Comparison of ENCODE assay signal across 19 cellular contexts in the genomic region with DNA sequence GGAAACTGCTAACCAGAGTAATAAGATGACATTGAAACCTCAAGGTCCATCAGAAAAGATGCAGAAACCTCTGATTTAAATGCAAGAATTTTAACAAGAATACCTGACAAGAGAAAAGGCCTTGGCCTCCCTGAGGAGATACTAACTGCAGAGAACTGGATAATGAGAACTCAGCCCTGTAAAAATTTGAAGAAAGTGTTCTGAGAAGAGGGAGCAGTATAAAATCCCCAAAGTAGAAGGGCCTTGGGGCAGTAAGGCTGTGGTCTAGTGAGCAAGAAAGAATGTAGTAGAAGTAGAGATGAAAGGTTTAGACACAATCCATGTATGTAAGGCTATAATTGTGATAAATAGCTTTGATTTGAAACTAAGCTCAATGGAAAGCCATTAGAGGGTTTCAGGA.
A peak's percentile ranks its signal among the peaks of the same experiment; 100 is the strongest.
DNase-seq lines count a peak whose midpoint lies in the region; ATAC-seq and TF ChIP-seq lines count a peak whose summit lies in the region.
"Had no signal": no experiment of that assay in that cellular context is flagged by ENCODE, and none has a peak within 500 bp of the region (broad histone marks: within the 10 kb centered on the region; RNA-seq: fewer than 3 reads in every experiment).

No MANE protein-coding gene starts in this region.

- no peak overlapping the region for H2AFZ ChIP-seq in H9 (ENCODE audit: low read length)

- H3K4me1 ChIP-seq in H9 (ENCODE audit: insufficient read depth, low read length) (no peaks in the 10 kb centered on the region), SJSA1 (replicated peaks) (peaks cover 14% of the 10 kb centered on the region)
- H3K4me1 ChIP-seq: BLaER1 treated with 17β-estradiol and CSF1 and Interleukin-3, amounts not matched to agents 10 nM and 100 nM; Caco-2; Peyer's patch had no signal

- no peak overlapping the region for H3K23ac ChIP-seq in H9 (ENCODE audit: insufficient read length, low read depth, low read length)

- ATAC-seq in HG03135 (IDR thresholded peaks at IDR 0.05; ENCODE audit: unreplicated experiment), result no peak
- no peak for ATAC-seq in activated T-cell treated with anti-CD3 and anti-CD28 coated beads, Interleukin-2, amount 50 U/mL, for 4 hours
- ATAC-seq: GM12878 had no signal

- no peak overlapping the region for H3K4ac ChIP-seq in H9 (ENCODE audit: low read depth, low read length)

- peak overlapping the region in 2 of 3 experiments; percentile 1 to 45; a peak in 2 of 7 replicates for H3K27ac Mint-ChIP-seq in H9
- H3K27ac Mint-ChIP-seq in chondrocyte (ENCODE audit: unreplicated experiment), result peak overlapping the region; percentile 96
- H3K27ac Mint-ChIP-seq: CD4-positive, alpha-beta memory T cell had no signal

- H3K56ac ChIP-seq in H9 (ENCODE audit: insufficient read length, low read depth, low read length), result no peak overlapping the region

- H3K36me3 ChIP-seq in SJSA1, result no peaks in the 10 kb centered on the region
- H3K36me3 ChIP-seq: BLaER1 treated with 17β-estradiol and CSF1 and Interleukin-3, amounts not matched to agents 10 nM and 100 nM; Peyer's patch had no signal

- H3K79me1 ChIP-seq in H9 (ENCODE audit: insufficient read depth, low read depth, low read length, poor library complexity, severe bottlenecking), result no peaks in the 10 kb centered on the region

- H2BK20ac ChIP-seq in H9 (ENCODE audit: low read depth, low read length, poor library complexity, severe bottlenecking), result no peak overlapping the region

- H3K27me3 ChIP-seq in H9 (ENCODE audit: insufficient read depth, low read length) (no peaks in the 10 kb centered on the region), SJSA1 (replicated peaks) (no peaks in the 10 kb centered on the region)
- H3K27me3 ChIP-seq: BLaER1 treated with 17β-estradiol and CSF1 and Interleukin-3, amounts not matched to agents 10 nM and 100 nM; Peyer's patch had no signal

- H2AK5ac ChIP-seq in H9 (ENCODE audit: insufficient read length, low read length), result no peak overlapping the region

- H3K4me1 Mint-ChIP-seq in H9 (peaks cover 4 to 5% of the 10 kb centered on the region in 2 experiments), chondrocyte (ENCODE audit: low read depth) (peaks cover 28% of the 10 kb centered on the region)
- H3K4me1 Mint-ChIP-seq in activated T-cell treated with anti-CD3 and anti-CD28 coated beads, Interleukin-2, amount 50 U/mL, for 4 hours (ENCODE audit: low read depth), result no peaks in the 10 kb centered on the region
- H3K4me1 Mint-ChIP-seq: CD4-positive, alpha-beta memory T cell had no signal

- no peak overlapping the region for H2BK15ac ChIP-seq in H9 (ENCODE audit: low read depth, low read length)

- no peak overlapping the region for H2BK5ac ChIP-seq in H9 (ENCODE audit: insufficient read length, low read length)

- H3K9ac ChIP-seq in H9 (ENCODE audit: extremely low read depth, insufficient read length, low read length), result no peak overlapping the region
- H3K9ac ChIP-seq: BLaER1 treated with 17β-estradiol and CSF1 and Interleukin-3, amounts not matched to agents 10 nM and 100 nM had no signal

- H3K14ac ChIP-seq in H9 (ENCODE audit: insufficient read depth, low read length), result no peak overlapping the region

- no peaks in the 10 kb centered on the region for H4K20me1 ChIP-seq in H9 (ENCODE audit: control insufficient read depth, insufficient read depth, insufficient read length)
- H4K20me1 ChIP-seq: BLaER1 treated with 17β-estradiol and CSF1 and Interleukin-3, amounts not matched to agents 10 nM and 100 nM had no signal

- H3K27me3 Mint-ChIP-seq in H9 (ENCODE audit: low read depth), result no peaks in the 10 kb centered on the region
- no peaks in the 10 kb centered on the region for H3K27me3 Mint-ChIP-seq in chondrocyte (ENCODE audit: low read depth)
- no peaks in the 10 kb centered on the region for H3K27me3 Mint-ChIP-seq in activated T-cell treated with anti-CD3 and anti-CD28 coated beads, Interleukin-2, amount 50 U/mL, for 4 hours (ENCODE audit: low read depth)
- H3K27me3 Mint-ChIP-seq: CD4-positive, alpha-beta memory T cell had no signal

- no peak overlapping the region for H2BK12ac ChIP-seq in H9 (ENCODE audit: insufficient read length, low read depth, low read length)

- H3K79me2 ChIP-seq in H9 (ENCODE audit: insufficient read depth, low read length), result no peaks in the 10 kb centered on the region

- H4K91ac ChIP-seq in H9 (ENCODE audit: insufficient read length, low read depth, low read length), result no peak overlapping the region

- no peaks in the 10 kb centered on the region; a peak in 1 of 7 replicates for H3K36me3 Mint-ChIP-seq in H9 (ENCODE audit: insufficient read depth in 1 of 3, low read depth in 3 of 3)
- H3K36me3 Mint-ChIP-seq in chondrocyte (ENCODE audit: low read depth), result no peaks in the 10 kb centered on the region
- H3K36me3 Mint-ChIP-seq in activated T-cell treated with anti-CD3 and anti-CD28 coated beads, Interleukin-2, amount 50 U/mL, for 4 hours (ENCODE audit: insufficient read depth), result no peaks in the 10 kb centered on the region
- H3K36me3 Mint-ChIP-seq: CD4-positive, alpha-beta memory T cell had no signal

- no peak overlapping the region for H3K4me3 ChIP-seq in SJSA1
- H3K4me3 ChIP-seq: BLaER1 treated with 17β-estradiol and CSF1 and Interleukin-3, amounts not matched to agents 10 nM and 100 nM; GM12878; Peyer's patch had no signal

- H3K18ac ChIP-seq in H9 (ENCODE audit: insufficient read length, low read depth, low read length), result no peak overlapping the region

- H3K4me2 ChIP-seq in H9 (ENCODE audit: insufficient read depth, insufficient read length, low read length), result no peak overlapping the region
- H3K4me2 ChIP-seq: BLaER1 treated with 17β-estradiol and CSF1 and Interleukin-3, amounts not matched to agents 10 nM and 100 nM had no signal

- no peak overlapping the region for H4K8ac ChIP-seq in H9 (replicated peaks; ENCODE audit: insufficient read length, low read depth, low read length)

- H3K23me2 ChIP-seq in H9 (ENCODE audit: insufficient read length, low read depth, low read length, poor library complexity, severe bottlenecking), result no peaks in the 10 kb centered on the region

- H3K9me3 Mint-ChIP-seq in H9 (no peaks in the 10 kb centered on the region), chondrocyte (ENCODE audit: low read depth) (no peaks in the 10 kb centered on the region)
- H3K9me3 Mint-ChIP-seq in activated T-cell treated with anti-CD3 and anti-CD28 coated beads, Interleukin-2, amount 50 U/mL, for 4 hours, result no peaks in the 10 kb centered on the region

- TF ChIP-seq CTCF in H9 (conservative IDR thresholded peaks at IDR 0.05) (no peak), chondrocyte (IDR thresholded peaks at IDR 0.05) (no peak)

- H3K27ac ChIP-seq in H9 (ENCODE audit: insufficient read length, low read depth, low read length), result no peak overlapping the region
- H3K27ac ChIP-seq in SJSA1, result peak overlapping the region; percentile 92
- H3K27ac ChIP-seq: BLaER1 treated with 17β-estradiol and CSF1 and Interleukin-3, amounts not matched to agents 10 nM and 100 nM; Peyer's patch had no signal

- no peak overlapping the region for H3K4me3 Mint-ChIP-seq in H9
- no peak overlapping the region for H3K4me3 Mint-ChIP-seq in chondrocyte (ENCODE audit: unreplicated experiment)
- no peak overlapping the region for H3K4me3 Mint-ChIP-seq in activated T-cell treated with anti-CD3 and anti-CD28 coated beads, Interleukin-2, amount 50 U/mL, for 4 hours
- H3K4me3 Mint-ChIP-seq: CD4-positive, alpha-beta memory T cell had no signal

- H2BK120ac ChIP-seq in H9 (ENCODE audit: low read depth, low read length, poor library complexity, severe bottlenecking), result no peak overlapping the region

- H4K5ac ChIP-seq in H9 (ENCODE audit: insufficient read length, low read depth, low read length), result no peak overlapping the region

- H3T11ph ChIP-seq in H9 (ENCODE audit: low read length), result no peak overlapping the region

- no peak for DNase-seq in H9
- peak in 1 of 2 experiments; percentile 5 for DNase-seq in SJSA1 (ENCODE audit: low read depth in 1 of 2, low spot score in 2 of 2)
- no peak for DNase-seq in chondrocyte (ENCODE audit: low spot score)
- DNase-seq in NAMALWA (ENCODE audit: low spot score), result no peak
- no peak for DNase-seq in NCI-H748 treated with DMSO at 0.1 percent for 48 hours (lab: John Stamatoyannopoulos, UW)
- no peak for DNase-seq in activated T-cell treated with anti-CD3 and anti-CD28 coated beads, Interleukin-2, amount 50 U/mL, for 4 hours
- DNase-seq: Caco-2; CD4-positive, alpha-beta memory T cell; DND-41; KG1; NCI-H1105 treated with DMSO at 0.1 percent for 48 hours; NCI-H2029 treated with DMSO at 0.1 percent for 48 hours; NCI-H226; NCI-H510A treated with DMSO at 0.1 percent for 48 hours; NCI-H774; Peyer's patch had no signal

- no peaks in the 10 kb centered on the region for H3K9me3 ChIP-seq in H9 (ENCODE audit: control insufficient read depth, low read depth, low read length)
- H3K9me3 ChIP-seq in SJSA1 (replicated peaks), result 0 out of 2 replicates have a peak, but pooled peaks cover 3% of the 10 kb centered on the region
- H3K9me3 ChIP-seq: BLaER1 treated with 17β-estradiol and CSF1 and Interleukin-3, amounts not matched to agents 10 nM and 100 nM; Caco-2; Peyer's patch had no signal
